Comparison of ENCODE assay signal across 19 cellular contexts in genomic region chr7:25002826-25003225, GRCh38.
"Had no signal": no experiment of that assay in that cellular context is flagged by ENCODE, and none has a peak within 500 bp of the region (broad histone marks: within the 10 kb centered on the region; RNA-seq: fewer than 3 reads in every experiment).

No MANE protein-coding gene starts in this region.

- H3K4me2 ChIP-seq: smooth muscle cell had no signal

- H3K27me3 ChIP-seq: esophagus muscularis mucosa, heart right ventricle, neutrophil, ovary, right atrium auricular region, thyroid gland had no signal

- DNase-seq: effector memory CD8-positive, alpha-beta T cell; heart right ventricle; hypothalamus; kidney glomerular epithelial cell; mammary epithelial cell; naive thymus-derived CD4-positive, alpha-beta T cell; ovary; stimulated activated CD4-positive, alpha-beta T cell treated with anti-CD3 and anti-CD28 coated beads, Interleukin-2, amount 100 ng/mL, for 48 hours; stimulated activated naive CD4-positive, alpha-beta T cell treated with Interleukin-2 at 50 U/mL for 16 hours; thyroid gland had no signal

- H3K4me3 Mint-ChIP-seq: dendritic cell treated with granulocyte-macrophage colony-stimulating factor and Interleukin-4, amounts not matched to agents 40 ng/mL and 50 ng/mL, for 4 days; effector memory CD8-positive, alpha-beta T cell; naive thymus-derived CD4-positive, alpha-beta T cell; type B pancreatic cell had no signal

- H3K4me1 Mint-ChIP-seq: naive thymus-derived CD4-positive, alpha-beta T cell had no signal

- ATAC-seq: effector memory CD8-positive, alpha-beta T cell; heart right ventricle; left lobe of liver; naive thymus-derived CD4-positive, alpha-beta T cell had no signal

- H3K27ac Mint-ChIP-seq: dendritic cell treated with granulocyte-macrophage colony-stimulating factor and Interleukin-4, amounts not matched to agents 40 ng/mL and 50 ng/mL, for 4 days; effector memory CD8-positive, alpha-beta T cell; naive thymus-derived CD4-positive, alpha-beta T cell; type B pancreatic cell had no signal

- H3K4me3 ChIP-seq: esophagus muscularis mucosa, heart right ventricle, ovary, right atrium auricular region, smooth muscle cell, suprapubic skin, thyroid gland had no signal

- H3K36me3 ChIP-seq: esophagus muscularis mucosa, heart right ventricle, neutrophil, ovary, right atrium auricular region, suprapubic skin, thyroid gland had no signal

- H3K36me3 Mint-ChIP-seq: type B pancreatic cell had no signal

- H3K4me1 ChIP-seq: esophagus muscularis mucosa, right atrium auricular region, suprapubic skin had no signal

- H3K27me3 Mint-ChIP-seq: dendritic cell treated with granulocyte-macrophage colony-stimulating factor and Interleukin-4, amounts not matched to agents 40 ng/mL and 50 ng/mL, for 4 days had no signal

- H3K9me3 ChIP-seq: esophagus muscularis mucosa, neutrophil, ovary, suprapubic skin, thyroid gland had no signal

- H3K27ac ChIP-seq: epithelial cell of prostate, esophagus muscularis mucosa, heart right ventricle, neutrophil, ovary, right atrium auricular region, suprapubic skin, thyroid gland had no signal
